In the genomic region with DNA sequence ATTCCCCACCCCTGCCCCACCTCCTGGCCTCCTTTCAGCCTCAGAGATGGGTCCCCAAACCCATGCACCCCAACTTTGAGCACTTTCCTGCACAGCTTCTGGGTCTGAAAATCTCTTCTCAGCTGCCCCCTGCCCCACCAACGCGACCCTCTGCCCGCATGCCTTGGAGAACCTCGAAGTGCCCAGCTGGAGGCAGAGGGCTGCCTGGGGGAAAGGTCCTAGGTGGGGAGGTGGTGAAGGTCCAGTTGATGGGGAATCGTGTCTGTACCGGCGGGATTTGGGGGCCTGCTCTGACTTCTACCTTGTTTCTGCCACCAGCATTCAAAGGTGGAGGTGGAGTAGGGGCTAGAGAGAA, we compare ENCODE assay signal across 1 cellular context.
TF ChIP-seq lines count a peak whose summit lies in the region.

No MANE protein-coding gene starts in this region.

TF ChIP-seq in HepG2, 621 proteins besides CTCF, POLR2A, EP300 and RAD21:
- TF ChIP-seq PTBP1 (IDR thresholded peaks at IDR 0.05; ENCODE audit: low read depth, low read length, poor library complexity, severe bottlenecking) (peak; percentile 48), SP2 (CRISPR knock-in tag; IDR thresholded peaks at IDR 0.05) (0 out of 2 replicates have a peak, but pooled peaks have one; percentile 26), ZNF550 (CRISPR knock-in tag; IDR thresholded peaks at IDR 0.05; ENCODE audit: borderline replicate concordance) (0 out of 2 replicates have a peak, but pooled peaks have one; percentile 67), SALL1 (CRISPR knock-in tag; IDR thresholded peaks at IDR 0.05) (peak; percentile 29; the same call in 1 of the 2 replicates), ZNF547 (CRISPR knock-in tag; IDR thresholded peaks at IDR 0.05) (peak; percentile 18; the same call in 1 of the 2 replicates), ZSCAN22 (CRISPR knock-in tag; IDR thresholded peaks at IDR 0.05) (no peak), POLR2G (IDR thresholded peaks at IDR 0.05; ENCODE audit: low read depth, low read length) (peak; percentile 77), ZNF501 (CRISPR knock-in tag; IDR thresholded peaks at IDR 0.05) (0 out of 2 replicates have a peak, but pooled peaks have one; percentile 5), ZNF709 (CRISPR knock-in tag; IDR thresholded peaks at IDR 0.05) (0 out of 2 replicates have a peak, but pooled peaks have one; percentile 19), HNRNPL (IDR thresholded peaks at IDR 0.05; ENCODE audit: low read depth, low read length) (peak; percentile 13; the same call in 1 of the 2 replicates), ZNF253 (CRISPR knock-in tag; IDR thresholded peaks at IDR 0.05; ENCODE audit: borderline replicate concordance) (no peak), FOXC1 (CRISPR knock-in tag; IDR thresholded peaks at IDR 0.05; ENCODE audit: borderline replicate concordance) (no peak; the same call in 1 of the 2 replicates), RBM39 (IDR thresholded peaks at IDR 0.05; ENCODE audit: low read depth, low read length, poor library complexity, severe bottlenecking) (peak; percentile 1), AGO2 (optimal IDR thresholded peaks at IDR 0.05; ENCODE audit: low read depth, low read length) (peak; percentile 91), ZNF607 (CRISPR knock-in tag; IDR thresholded peaks at IDR 0.05; ENCODE audit: borderline replicate concordance) (no peak), KLF16 (CRISPR knock-in tag; IDR thresholded peaks at IDR 0.05) (0 out of 4 replicates have a peak, but pooled peaks of 1 of the 2 experiments have one; percentile 39), RFX3 (CRISPR knock-in tag; IDR thresholded peaks at IDR 0.05) (no peak), ZNF335 (CRISPR knock-in tag; IDR thresholded peaks at IDR 0.05) (no peak), PCBP1 (IDR thresholded peaks at IDR 0.05; ENCODE audit: borderline replicate concordance, low read depth, low read length) (0 out of 2 replicates have a peak, but pooled peaks have one; percentile 5), SRY (CRISPR knock-in tag; IDR thresholded peaks at IDR 0.05) (peak; percentile 4; the same call in 1 of the 2 replicates), MED13 (CRISPR knock-in tag; IDR thresholded peaks at IDR 0.05) (0 out of 2 replicates have a peak, but pooled peaks have one; percentile 19), ZEB1 (IDR thresholded peaks at IDR 0.05; ENCODE audit: insufficient replicate concordance, low read depth) (peak; percentile 1), HDAC1 (CRISPR knock-in tag; IDR thresholded peaks at IDR 0.05) (0 out of 2 replicates have a peak, but pooled peaks have one; percentile 35), ZNF333 (CRISPR knock-in tag; IDR thresholded peaks at IDR 0.05; ENCODE audit: borderline replicate concordance) (no peak), ZNF20 (CRISPR knock-in tag; IDR thresholded peaks at IDR 0.05) (no peak)
- TF ChIP-seq, protein P1, sequence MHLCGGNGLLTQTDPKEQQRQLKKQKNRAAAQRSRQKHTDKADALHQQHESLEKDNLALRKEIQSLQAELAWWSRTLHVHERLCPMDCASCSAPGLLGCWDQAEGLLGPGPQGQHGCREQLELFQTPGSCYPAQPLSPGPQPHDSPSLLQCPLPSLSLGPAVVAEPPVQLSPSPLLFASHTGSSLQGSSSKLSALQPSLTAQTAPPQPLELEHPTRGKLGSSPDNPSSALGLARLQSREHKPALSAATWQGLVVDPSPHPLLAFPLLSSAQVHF (CRISPR knock-in tag; IDR thresholded peaks at IDR 0.05): 0 out of 2 replicates have a peak, but pooled peaks have one; percentile 14
- TF ChIP-seq, protein P2, sequence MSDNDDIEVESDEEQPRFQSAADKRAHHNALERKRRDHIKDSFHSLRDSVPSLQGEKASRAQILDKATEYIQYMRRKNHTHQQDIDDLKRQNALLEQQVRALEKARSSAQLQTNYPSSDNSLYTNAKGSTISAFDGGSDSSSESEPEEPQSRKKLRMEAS (IDR thresholded peaks at IDR 0.05): 0 out of 2 replicates have a peak, but pooled peaks have one; percentile 13
- TF ChIP-seq, protein P3, sequence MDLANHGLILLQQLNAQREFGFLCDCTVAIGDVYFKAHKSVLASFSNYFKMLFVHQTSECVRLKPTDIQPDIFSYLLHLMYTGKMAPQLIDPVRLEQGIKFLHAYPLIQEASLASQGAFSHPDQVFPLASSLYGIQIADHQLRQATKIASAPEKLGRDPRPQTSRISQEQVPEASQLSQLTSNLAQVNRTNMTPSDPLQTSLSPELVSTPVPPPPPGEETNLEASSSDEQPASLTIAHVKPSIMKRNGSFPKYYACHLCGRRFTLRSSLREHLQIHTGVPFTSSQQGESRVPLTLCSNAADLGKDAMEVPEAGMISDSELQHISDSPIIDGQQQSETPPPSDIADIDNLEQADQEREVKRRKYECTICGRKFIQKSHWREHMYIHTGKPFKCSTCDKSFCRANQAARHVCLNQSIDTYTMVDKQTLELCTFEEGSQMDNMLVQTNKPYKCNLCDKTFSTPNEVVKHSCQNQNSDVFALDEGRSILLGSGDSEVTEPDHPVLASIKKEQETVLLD (CRISPR knock-in tag; IDR thresholded peaks at IDR 0.05; ENCODE audit: low read depth): 0 out of 2 replicates have a peak, but pooled peaks have one; percentile 20
- TF ChIP-seq, protein P4, sequence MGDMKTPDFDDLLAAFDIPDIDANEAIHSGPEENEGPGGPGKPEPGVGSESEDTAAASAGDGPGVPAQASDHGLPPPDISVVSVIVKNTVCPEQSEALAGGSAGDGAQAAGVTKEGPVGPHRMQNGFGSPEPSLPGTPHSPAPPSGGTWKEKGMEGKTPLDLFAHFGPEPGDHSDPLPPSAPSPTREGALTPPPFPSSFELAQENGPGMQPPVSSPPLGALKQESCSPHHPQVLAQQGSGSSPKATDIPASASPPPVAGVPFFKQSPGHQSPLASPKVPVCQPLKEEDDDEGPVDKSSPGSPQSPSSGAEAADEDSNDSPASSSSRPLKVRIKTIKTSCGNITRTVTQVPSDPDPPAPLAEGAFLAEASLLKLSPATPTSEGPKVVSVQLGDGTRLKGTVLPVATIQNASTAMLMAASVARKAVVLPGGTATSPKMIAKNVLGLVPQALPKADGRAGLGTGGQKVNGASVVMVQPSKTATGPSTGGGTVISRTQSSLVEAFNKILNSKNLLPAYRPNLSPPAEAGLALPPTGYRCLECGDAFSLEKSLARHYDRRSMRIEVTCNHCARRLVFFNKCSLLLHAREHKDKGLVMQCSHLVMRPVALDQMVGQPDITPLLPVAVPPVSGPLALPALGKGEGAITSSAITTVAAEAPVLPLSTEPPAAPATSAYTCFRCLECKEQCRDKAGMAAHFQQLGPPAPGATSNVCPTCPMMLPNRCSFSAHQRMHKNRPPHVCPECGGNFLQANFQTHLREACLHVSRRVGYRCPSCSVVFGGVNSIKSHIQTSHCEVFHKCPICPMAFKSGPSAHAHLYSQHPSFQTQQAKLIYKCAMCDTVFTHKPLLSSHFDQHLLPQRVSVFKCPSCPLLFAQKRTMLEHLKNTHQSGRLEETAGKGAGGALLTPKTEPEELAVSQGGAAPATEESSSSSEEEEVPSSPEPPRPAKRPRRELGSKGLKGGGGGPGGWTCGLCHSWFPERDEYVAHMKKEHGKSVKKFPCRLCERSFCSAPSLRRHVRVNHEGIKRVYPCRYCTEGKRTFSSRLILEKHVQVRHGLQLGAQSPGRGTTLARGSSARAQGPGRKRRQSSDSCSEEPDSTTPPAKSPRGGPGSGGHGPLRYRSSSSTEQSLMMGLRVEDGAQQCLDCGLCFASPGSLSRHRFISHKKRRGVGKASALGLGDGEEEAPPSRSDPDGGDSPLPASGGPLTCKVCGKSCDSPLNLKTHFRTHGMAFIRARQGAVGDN (CRISPR knock-in tag; IDR thresholded peaks at IDR 0.05): peak; percentile 43
- TF ChIP-seq, protein P5, sequence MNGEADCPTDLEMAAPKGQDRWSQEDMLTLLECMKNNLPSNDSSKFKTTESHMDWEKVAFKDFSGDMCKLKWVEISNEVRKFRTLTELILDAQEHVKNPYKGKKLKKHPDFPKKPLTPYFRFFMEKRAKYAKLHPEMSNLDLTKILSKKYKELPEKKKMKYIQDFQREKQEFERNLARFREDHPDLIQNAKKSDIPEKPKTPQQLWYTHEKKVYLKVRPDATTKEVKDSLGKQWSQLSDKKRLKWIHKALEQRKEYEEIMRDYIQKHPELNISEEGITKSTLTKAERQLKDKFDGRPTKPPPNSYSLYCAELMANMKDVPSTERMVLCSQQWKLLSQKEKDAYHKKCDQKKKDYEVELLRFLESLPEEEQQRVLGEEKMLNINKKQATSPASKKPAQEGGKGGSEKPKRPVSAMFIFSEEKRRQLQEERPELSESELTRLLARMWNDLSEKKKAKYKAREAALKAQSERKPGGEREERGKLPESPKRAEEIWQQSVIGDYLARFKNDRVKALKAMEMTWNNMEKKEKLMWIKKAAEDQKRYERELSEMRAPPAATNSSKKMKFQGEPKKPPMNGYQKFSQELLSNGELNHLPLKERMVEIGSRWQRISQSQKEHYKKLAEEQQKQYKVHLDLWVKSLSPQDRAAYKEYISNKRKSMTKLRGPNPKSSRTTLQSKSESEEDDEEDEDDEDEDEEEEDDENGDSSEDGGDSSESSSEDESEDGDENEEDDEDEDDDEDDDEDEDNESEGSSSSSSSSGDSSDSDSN (CRISPR knock-in tag; IDR thresholded peaks at IDR 0.05): peak; percentile 43; the same call in 1 of the 2 replicates
- TF ChIP-seq, protein P6, sequence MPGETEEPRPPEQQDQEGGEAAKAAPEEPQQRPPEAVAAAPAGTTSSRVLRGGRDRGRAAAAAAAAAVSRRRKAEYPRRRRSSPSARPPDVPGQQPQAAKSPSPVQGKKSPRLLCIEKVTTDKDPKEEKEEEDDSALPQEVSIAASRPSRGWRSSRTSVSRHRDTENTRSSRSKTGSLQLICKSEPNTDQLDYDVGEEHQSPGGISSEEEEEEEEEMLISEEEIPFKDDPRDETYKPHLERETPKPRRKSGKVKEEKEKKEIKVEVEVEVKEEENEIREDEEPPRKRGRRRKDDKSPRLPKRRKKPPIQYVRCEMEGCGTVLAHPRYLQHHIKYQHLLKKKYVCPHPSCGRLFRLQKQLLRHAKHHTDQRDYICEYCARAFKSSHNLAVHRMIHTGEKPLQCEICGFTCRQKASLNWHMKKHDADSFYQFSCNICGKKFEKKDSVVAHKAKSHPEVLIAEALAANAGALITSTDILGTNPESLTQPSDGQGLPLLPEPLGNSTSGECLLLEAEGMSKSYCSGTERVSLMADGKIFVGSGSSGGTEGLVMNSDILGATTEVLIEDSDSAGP (CRISPR knock-in tag; IDR thresholded peaks at IDR 0.05; ENCODE audit: borderline replicate concordance): 0 out of 2 replicates have a peak, but pooled peaks have one; percentile 31
- TF ChIP-seq, protein P7, sequence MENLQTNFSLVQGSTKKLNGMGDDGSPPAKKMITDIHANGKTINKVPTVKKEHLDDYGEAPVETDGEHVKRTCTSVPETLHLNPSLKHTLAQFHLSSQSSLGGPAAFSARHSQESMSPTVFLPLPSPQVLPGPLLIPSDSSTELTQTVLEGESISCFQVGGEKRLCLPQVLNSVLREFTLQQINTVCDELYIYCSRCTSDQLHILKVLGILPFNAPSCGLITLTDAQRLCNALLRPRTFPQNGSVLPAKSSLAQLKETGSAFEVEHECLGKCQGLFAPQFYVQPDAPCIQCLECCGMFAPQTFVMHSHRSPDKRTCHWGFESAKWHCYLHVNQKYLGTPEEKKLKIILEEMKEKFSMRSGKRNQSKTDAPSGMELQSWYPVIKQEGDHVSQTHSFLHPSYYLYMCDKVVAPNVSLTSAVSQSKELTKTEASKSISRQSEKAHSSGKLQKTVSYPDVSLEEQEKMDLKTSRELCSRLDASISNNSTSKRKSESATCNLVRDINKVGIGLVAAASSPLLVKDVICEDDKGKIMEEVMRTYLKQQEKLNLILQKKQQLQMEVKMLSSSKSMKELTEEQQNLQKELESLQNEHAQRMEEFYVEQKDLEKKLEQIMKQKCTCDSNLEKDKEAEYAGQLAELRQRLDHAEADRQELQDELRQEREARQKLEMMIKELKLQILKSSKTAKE (CRISPR knock-in tag; IDR thresholded peaks at IDR 0.05; ENCODE audit: borderline replicate concordance): 0 out of 2 replicates have a peak, but pooled peaks have one; percentile 27
- TF ChIP-seq, protein P8, sequence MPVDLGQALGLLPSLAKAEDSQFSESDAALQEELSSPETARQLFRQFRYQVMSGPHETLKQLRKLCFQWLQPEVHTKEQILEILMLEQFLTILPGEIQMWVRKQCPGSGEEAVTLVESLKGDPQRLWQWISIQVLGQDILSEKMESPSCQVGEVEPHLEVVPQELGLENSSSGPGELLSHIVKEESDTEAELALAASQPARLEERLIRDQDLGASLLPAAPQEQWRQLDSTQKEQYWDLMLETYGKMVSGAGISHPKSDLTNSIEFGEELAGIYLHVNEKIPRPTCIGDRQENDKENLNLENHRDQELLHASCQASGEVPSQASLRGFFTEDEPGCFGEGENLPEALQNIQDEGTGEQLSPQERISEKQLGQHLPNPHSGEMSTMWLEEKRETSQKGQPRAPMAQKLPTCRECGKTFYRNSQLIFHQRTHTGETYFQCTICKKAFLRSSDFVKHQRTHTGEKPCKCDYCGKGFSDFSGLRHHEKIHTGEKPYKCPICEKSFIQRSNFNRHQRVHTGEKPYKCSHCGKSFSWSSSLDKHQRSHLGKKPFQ (CRISPR knock-in tag; IDR thresholded peaks at IDR 0.05; ENCODE audit: insufficient replicate concordance): peak; percentile 35
- TF ChIP-seq, protein P9, sequence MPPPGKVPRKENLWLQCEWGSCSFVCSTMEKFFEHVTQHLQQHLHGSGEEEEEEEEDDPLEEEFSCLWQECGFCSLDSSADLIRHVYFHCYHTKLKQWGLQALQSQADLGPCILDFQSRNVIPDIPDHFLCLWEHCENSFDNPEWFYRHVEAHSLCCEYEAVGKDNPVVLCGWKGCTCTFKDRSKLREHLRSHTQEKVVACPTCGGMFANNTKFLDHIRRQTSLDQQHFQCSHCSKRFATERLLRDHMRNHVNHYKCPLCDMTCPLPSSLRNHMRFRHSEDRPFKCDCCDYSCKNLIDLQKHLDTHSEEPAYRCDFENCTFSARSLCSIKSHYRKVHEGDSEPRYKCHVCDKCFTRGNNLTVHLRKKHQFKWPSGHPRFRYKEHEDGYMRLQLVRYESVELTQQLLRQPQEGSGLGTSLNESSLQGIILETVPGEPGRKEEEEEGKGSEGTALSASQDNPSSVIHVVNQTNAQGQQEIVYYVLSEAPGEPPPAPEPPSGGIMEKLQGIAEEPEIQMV (CRISPR knock-in tag; IDR thresholded peaks at IDR 0.05; ENCODE audit: low read depth): no peak
- TF ChIP-seq, protein P10, sequence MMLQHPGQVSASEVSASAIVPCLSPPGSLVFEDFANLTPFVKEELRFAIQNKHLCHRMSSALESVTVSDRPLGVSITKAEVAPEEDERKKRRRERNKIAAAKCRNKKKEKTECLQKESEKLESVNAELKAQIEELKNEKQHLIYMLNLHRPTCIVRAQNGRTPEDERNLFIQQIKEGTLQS (CRISPR knock-in tag; IDR thresholded peaks at IDR 0.05): 0 out of 2 replicates have a peak, but pooled peaks have one; percentile 4
